37 cellular contexts compared by ENCODE assay signal in the genomic region with DNA sequence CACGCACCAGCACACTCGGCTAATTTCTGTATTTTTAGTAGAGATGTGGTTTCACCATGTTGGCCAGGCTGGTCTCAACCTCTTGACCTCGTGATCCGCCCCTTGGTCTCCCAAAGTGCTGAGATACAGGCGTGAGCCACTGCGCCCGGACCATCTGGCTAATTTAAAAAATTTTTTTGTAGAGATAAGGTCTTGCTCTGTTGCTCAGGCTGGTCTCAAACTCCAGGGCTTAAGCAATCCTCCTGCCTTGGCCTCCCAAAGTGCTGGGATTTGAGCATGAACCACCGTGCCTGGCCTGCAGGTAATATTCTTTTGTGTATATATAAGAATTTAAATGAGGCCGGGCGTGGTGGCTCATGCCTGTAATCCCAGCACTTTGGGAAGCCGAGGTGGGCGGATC.
"Had no signal": no experiment of that assay in that cellular context is flagged by ENCODE, and none has a peak within 500 bp of the region (broad histone marks: within the 10 kb centered on the region; RNA-seq: fewer than 3 reads in every experiment).

No MANE protein-coding gene starts in this region.

- H3K27ac Mint-ChIP-seq: activated naive CD4-positive, alpha-beta T cell treated with anti-CD3 and anti-CD28 coated beads for 36 hours; activated naive CD4-positive, alpha-beta T cell treated with anti-CD3 and anti-CD28 coated beads, Interleukin-2, amount 10 ng/mL, durations not matched to agents 7 days and 5 days; activated naive CD4-positive, alpha-beta T cell treated with anti-CD3 and anti-CD28 coated beads, Interleukin-2, amount 50 U/mL, for 72 hours; activated naive CD8-positive, alpha-beta T cell; activated naive CD8-positive, alpha-beta T cell treated with anti-CD3 and anti-CD28 coated beads for 36 hours; activated naive CD8-positive, alpha-beta T cell treated with anti-CD3 and anti-CD28 coated beads, Interleukin-2, amount 10 ng/mL, durations not matched to agents 7 days and 5 days; activated naive CD8-positive, alpha-beta T cell treated with anti-CD3 and anti-CD28 coated beads, Interleukin-2, amount 50 U/mL, for 24 hours; activated T-helper 1 cell treated with anti-CD3 and anti-CD28 coated beads, Interleukin-12 subunit alpha, Interleukin-12 subunit beta, Interleukin-2, Interleukin-4 antibody, amounts not matched to agents 30 ng/mL and 10 ng/mL and 1 ng/mL, durations not matched to agents 14 hours and 24 hours and 36 hours; activated T-helper 17 cell treated with anti-CD3 and anti-CD28 coated beads, Interleukin-2, amount 50 U/mL, for 72 hours; activated T-helper 2 cell treated with anti-CD3 and anti-CD28 coated beads, Interferon-gamma antibody, Interleukin-2, Interleukin-4, amounts not matched to agents 10 μg/mL and 5 μg/mL and 100 μg/mL, durations not matched to agents 14 hours and 24 hours and 36 hours had no signal

- H3K27me3 ChIP-seq: adrenal gland, ascending aorta, body of pancreas, brain microvascular endothelial cell, breast epithelium, cardiac muscle cell had no signal

- H3K27me3 Mint-ChIP-seq: activated naive CD4-positive, alpha-beta T cell treated with anti-CD3 and anti-CD28 coated beads, Interleukin-2, amount 10 ng/mL, durations not matched to agents 7 days and 5 days; activated naive CD4-positive, alpha-beta T cell treated with anti-CD3 and anti-CD28 coated beads, Interleukin-2, amount 50 U/mL, for 24 hours; activated naive CD8-positive, alpha-beta T cell; activated naive CD8-positive, alpha-beta T cell treated with anti-CD3 and anti-CD28 coated beads for 36 hours; activated naive CD8-positive, alpha-beta T cell treated with anti-CD3 and anti-CD28 coated beads, Interleukin-2, amount 50 U/mL, for 24 hours; activated T-helper 17 cell treated with anti-CD3 and anti-CD28 coated beads, Interleukin-2, amount 50 U/mL, for 72 hours; brain; central memory CD8-positive, alpha-beta T cell had no signal

- H3K9me3 ChIP-seq: adrenal gland, body of pancreas had no signal

- H3K4me3 Mint-ChIP-seq: activated naive CD4-positive, alpha-beta T cell treated with anti-CD3 and anti-CD28 coated beads for 36 hours; activated naive CD4-positive, alpha-beta T cell treated with anti-CD3 and anti-CD28 coated beads, Interleukin-2, amount 10 ng/mL, durations not matched to agents 7 days and 5 days; activated naive CD4-positive, alpha-beta T cell treated with anti-CD3 and anti-CD28 coated beads, Interleukin-2, amount 50 U/mL, for 24 hours; activated naive CD8-positive, alpha-beta T cell; activated naive CD8-positive, alpha-beta T cell treated with anti-CD3 and anti-CD28 coated beads for 36 hours; activated naive CD8-positive, alpha-beta T cell treated with anti-CD3 and anti-CD28 coated beads, Interleukin-2, amount 10 ng/mL, durations not matched to agents 7 days and 5 days; activated naive CD8-positive, alpha-beta T cell treated with anti-CD3 and anti-CD28 coated beads, Interleukin-2, amount 50 U/mL, for 24 hours; activated T-cell treated with anti-CD3 and anti-CD28 coated beads, Interleukin-2, amount 50 U/mL, for 4 hours; activated T-cell treated with anti-CD3 and anti-CD28 coated beads, Interleukin-2, amount 50 U/mL, for 72 hours; activated T-helper 1 cell treated with anti-CD3 and anti-CD28 coated beads, Interleukin-12 subunit alpha, Interleukin-12 subunit beta, Interleukin-2, Interleukin-4 antibody, amounts not matched to agents 30 ng/mL and 10 ng/mL and 1 ng/mL, durations not matched to agents 14 hours and 24 hours and 36 hours; activated T-helper 17 cell treated with anti-CD3 and anti-CD28 coated beads, Interleukin-2, amount 50 U/mL, for 72 hours; brain; central memory CD8-positive, alpha-beta T cell had no signal

- DNase-seq: activated effector memory CD4-positive, alpha-beta T cell treated with anti-CD3 and anti-CD28 coated beads, Interleukin-2, amount 50 U/mL, for 16 hours; activated effector memory CD4-positive, alpha-beta T cell treated with Interleukin-2 at 50 U/mL for 16 hours; activated gamma-delta T cell; activated gamma-delta T cell treated with Interleukin-2 at 50 U/mL for 16 hours; activated naive CD4-positive, alpha-beta T cell; activated naive CD4-positive, alpha-beta T cell treated with anti-CD3 and anti-CD28 coated beads for 36 hours; activated naive CD4-positive, alpha-beta T cell treated with anti-CD3 and anti-CD28 coated beads, Interleukin-2, amount 10 ng/mL, durations not matched to agents 7 days and 5 days; activated naive CD4-positive, alpha-beta T cell treated with anti-CD3 and anti-CD28 coated beads, Interleukin-2, amount 50 U/mL, for 16 hours; activated naive CD4-positive, alpha-beta T cell treated with Interleukin-2 at 50 U/mL for 16 hours; activated naive CD8-positive, alpha-beta T cell treated with anti-CD3 and anti-CD28 coated beads for 36 hours; activated naive CD8-positive, alpha-beta T cell treated with anti-CD3 and anti-CD28 coated beads, Interleukin-2, amount 10 ng/mL, durations not matched to agents 7 days and 5 days; activated naive CD8-positive, alpha-beta T cell treated with anti-CD3 and anti-CD28 coated beads, Interleukin-2, amount 50 U/mL, for 24 hours; activated T-cell treated with anti-CD3 and anti-CD28 coated beads, Interleukin-2, amount 50 U/mL, for 1 hour; activated T-cell treated with anti-CD3 and anti-CD28 coated beads, Interleukin-2, amount 50 U/mL, for 4 hours; activated T-cell treated with anti-CD3 and anti-CD28 coated beads, Interleukin-2, amount 50 U/mL, for 48 hours; activated T-cell treated with anti-CD3 and anti-CD28 coated beads, Interleukin-2, amount 50 U/mL, for 72 hours; adrenal gland; amniotic stem cell; amygdala; anterior cingulate cortex; aorta; body of pancreas; brain microvascular endothelial cell; caudate nucleus; central memory CD4-positive, alpha-beta T cell; cerebellar nuclear complex had no signal

- H3K36me3 ChIP-seq: adrenal gland, ascending aorta, brain microvascular endothelial cell, breast epithelium, cardiac muscle cell had no signal

- H3K27ac ChIP-seq: adrenal gland, ascending aorta, body of pancreas, brain microvascular endothelial cell, breast epithelium, cardiac muscle cell had no signal

- H3K4me1 ChIP-seq: ascending aorta, body of pancreas, breast epithelium had no signal

- H3K4me3 ChIP-seq: adrenal gland, ascending aorta, body of pancreas, breast epithelium, cardiac muscle cell had no signal

- ATAC-seq: activated naive CD4-positive, alpha-beta T cell treated with anti-CD3 and anti-CD28 coated beads, Interleukin-2, amount 50 U/mL, for 72 hours; activated naive CD8-positive, alpha-beta T cell treated with anti-CD3 and anti-CD28 coated beads, Interleukin-2, amount 50 U/mL, for 24 hours; activated T-cell treated with anti-CD3 and anti-CD28 coated beads, Interleukin-2, amount 50 U/mL, for 4 hours; activated T-cell treated with anti-CD3 and anti-CD28 coated beads, Interleukin-2, amount 50 U/mL, for 72 hours; activated T-helper 17 cell treated with anti-CD3 and anti-CD28 coated beads, Interleukin-2, amount 50 U/mL, for 72 hours; body of pancreas had no signal

- H3K9me3 Mint-ChIP-seq: activated naive CD4-positive, alpha-beta T cell treated with anti-CD3 and anti-CD28 coated beads, Interleukin-2, amount 50 U/mL, for 24 hours; activated T-helper 17 cell treated with anti-CD3 and anti-CD28 coated beads, Interleukin-2, amount 50 U/mL, for 72 hours had no signal
